Comparison of ENCODE assay signal across 9 cellular contexts in the genomic region with DNA sequence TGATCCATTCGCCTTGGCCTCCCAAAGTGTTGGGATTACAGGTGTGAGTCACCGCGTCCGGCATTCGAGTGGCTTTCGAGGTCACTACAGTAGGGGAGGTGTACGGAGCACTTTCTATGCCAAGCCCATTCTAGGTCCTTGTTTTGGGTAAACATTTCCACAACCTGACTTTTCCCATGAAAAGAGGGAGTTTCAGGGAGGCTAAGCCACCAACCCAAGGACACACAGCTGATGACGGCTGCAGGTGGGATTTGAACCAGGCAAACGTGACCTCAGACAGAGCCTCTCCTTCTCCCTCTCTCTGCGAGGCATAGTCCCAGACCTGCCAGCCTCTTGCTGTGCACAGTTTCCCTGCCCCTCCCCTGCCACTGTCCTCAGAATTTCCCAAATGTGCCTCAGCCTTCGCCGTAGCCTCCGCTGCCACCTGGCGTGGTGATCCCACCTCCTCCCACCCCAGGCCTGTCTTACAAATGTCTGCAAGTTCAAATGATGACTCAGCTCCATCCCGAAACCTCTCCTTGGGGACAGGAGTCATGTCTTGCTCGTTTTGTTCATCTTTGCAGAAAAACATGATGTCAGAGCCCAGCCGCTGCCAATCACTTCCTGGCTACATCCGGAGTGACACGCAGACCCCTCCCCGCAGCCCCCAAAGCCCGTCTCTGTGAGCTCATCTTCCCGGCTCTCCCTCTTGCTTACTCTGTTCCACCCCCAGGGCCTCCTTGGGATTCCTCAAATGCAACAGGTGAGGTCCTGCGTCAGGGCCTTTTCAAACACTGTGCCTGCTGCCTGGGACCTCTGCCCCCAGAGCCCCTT. TPM values are rescaled to one million over a fixed set of nuclear protein-coding genes. Genes with fewer than 3 reads are reported as not detected.
DNase-seq lines count a peak whose midpoint lies in the region; ATAC-seq and TF ChIP-seq lines count a peak whose summit lies in the region.
"Had no signal": no experiment of that assay in that cellular context is flagged by ENCODE, and none has a peak within 500 bp of the region (broad histone marks: within the 10 kb centered on the region; RNA-seq: fewer than 3 reads in every experiment).

No MANE protein-coding gene starts in this region.

- no peak for TF ChIP-seq CTCF in choroid plexus epithelial cell (conservative IDR thresholded peaks at IDR 0.05; ENCODE audit: low read depth, low read length)
- no peak for TF ChIP-seq CTCF in psoas muscle (IDR thresholded peaks at IDR 0.05)
- TF ChIP-seq CTCF in GM13977 (IDR thresholded peaks at IDR 0.05; ENCODE audit: extremely low read depth, insufficient read depth, missing control alignments): no peak

- intact Hi-C loops in psoas muscle (cut with DNase I): no loop called here

- peak in 2 of 4 donors; percentile 17 to 33 for ATAC-seq in psoas muscle
- no peak for ATAC-seq in HG03025 (IDR thresholded peaks at IDR 0.05; ENCODE audit: low FRiP score, unreplicated experiment)

- H3K4me3 ChIP-seq in choroid plexus epithelial cell (ENCODE audit: low read depth, low read length) (no peak overlapping the region), psoas muscle (no peak overlapping the region), HAP-1 (no peak overlapping the region)

- H3K36me3 ChIP-seq in psoas muscle (ENCODE audit: insufficient read depth in 1 of 2, low read depth in 1 of 2) (no peaks in the 10 kb centered on the region), HAP-1 (replicated peaks) (no peaks in the 10 kb centered on the region)

- in situ Hi-C loops in HAP-1 (cut with MboI; ENCODE audit: low sequenced_read_pairs): no loop called here
- in situ Hi-C loops in GM13977 (cut with MboI; ENCODE audit: low pct_unique_long_range_greater_than_20kb, low sequenced_read_pairs, unreplicated experiment): no loop called here

- H3K9me3 ChIP-seq in psoas muscle (no peaks in the 10 kb centered on the region), HAP-1 (no peaks in the 10 kb centered on the region)

- DNase-seq in DMS 273 (lab: John Stamatoyannopoulos, UW; ENCODE audit: unreplicated experiment): peak; percentile 43
- DNase-seq in DMS 273 treated with DMSO at 0.1 percent for 48 hours (lab: John Stamatoyannopoulos, UW): no peak
- DNase-seq in NCI-H2171 treated with DMSO at 0.1 percent for 48 hours (lab: John Stamatoyannopoulos, UW): peak; percentile 53
- peak; percentile 61 for DNase-seq in choroid plexus epithelial cell (ENCODE audit: low read depth)
- DNase-seq in psoas muscle: peak; percentile 60 to 77
- no peak for DNase-seq in HAP-1 (ENCODE audit: low spot score in 2 of 2)
- DNase-seq in GM13977 (ENCODE audit: low spot score): no peak

- WGBS in psoas muscle, 3 donors: 50 to 63% (median 58%) methylated on average over 23 of the region's 23 CpGs

- H3K4me1 ChIP-seq in psoas muscle (no peaks in the 10 kb centered on the region), HAP-1 (0 out of 2 replicates have a peak, but pooled peaks cover 2% of the 10 kb centered on the region)

- H3K27me3 ChIP-seq in psoas muscle (ENCODE audit: insufficient read depth in 3 of 3, low read length in 2 of 3) (no peaks in the 10 kb centered on the region), HAP-1 (ENCODE audit: low read depth) (no peaks in the 10 kb centered on the region)

- H3K27ac ChIP-seq in psoas muscle: no peak overlapping the region
- H3K27ac ChIP-seq: 22Rv1 had no signal

RNA-seq across cellular contexts. Expression of gene GADD45B, which starts 6.6 kb away (rescaled TPM):
- total RNA-seq in psoas muscle: 10 to 100 TPM; 10.9 to 63.1 (median 25.6) TPM
- 10 to 100 TPM; 14.1 to 94.1 (median 19.3) TPM for polyA plus RNA-seq in psoas muscle

RNA-seq across cellular contexts. Expression of gene LMNB2, which starts 12.5 kb away (rescaled TPM):
- total RNA-seq in psoas muscle: 10 to 100 TPM; 11.4 to 28.6 (median 22.7) TPM
- polyA plus RNA-seq in psoas muscle: 10 to 100 TPM; 27.6 to 40.3 (median 38.1) TPM

RNA-seq across cellular contexts. Expression of gene TIMM13, which starts 41.9 kb away (rescaled TPM):
- 100 to 1,000 TPM in 1 of 4 donors, 10 to 100 TPM in 3; 70.3 to 110 (median 92.2) TPM for total RNA-seq in psoas muscle
- polyA plus RNA-seq in psoas muscle: 100 to 1,000 TPM in 2 of 3 donors, 10 to 100 TPM in 1; 83.6 to 254 (median 138) TPM

Comparison
In these comparisons a context has a peak if more than half of its experiments do, and no peak if none do; other contexts are left out.
1. DNase-seq: peak in DMS 273 (single experiment), NCI-H2171 treated with DMSO at 0.1 percent for 48 hours (single experiment), choroid plexus epithelial cell (single experiment) and psoas muscle (2 of 2); none in DMS 273 treated with DMSO at 0.1 percent for 48 hours (single experiment), HAP-1 (0 of 2) and GM13977 (single experiment).